ENCODE assay signal across 9 cellular contexts in genomic region chr22:49951986-49952896, GRCh38. TPM values are rescaled to one million over a fixed set of nuclear protein-coding genes. Genes with fewer than 3 reads are reported as not detected.
DNase-seq lines count a peak whose midpoint lies in the region; ATAC-seq and TF ChIP-seq lines count a peak whose summit lies in the region.
"Had no signal": no experiment of that assay in that cellular context is flagged by ENCODE, and none has a peak within 500 bp of the region (broad histone marks: within the 10 kb centered on the region; RNA-seq: fewer than 3 reads in every experiment).

No MANE protein-coding gene starts in this region.

- H3K27me3 ChIP-seq in SK-N-SH (ENCODE audit: insufficient read depth): no peaks in the 10 kb centered on the region
- H3K27me3 ChIP-seq in gastroesophageal sphincter: no peaks in the 10 kb centered on the region
- H3K27me3 ChIP-seq in skeletal muscle satellite cell (ENCODE audit: control insufficient read depth, insufficient read depth, low read length): no peaks in the 10 kb centered on the region

- H3K4me3 ChIP-seq in SK-N-SH (ENCODE audit: low read depth in 2 of 2, low read length in 1 of 2) (no peak overlapping the region), gastroesophageal sphincter (no peak overlapping the region), skeletal muscle satellite cell (ENCODE audit: low read length) (no peak overlapping the region)

- no peaks in the 10 kb centered on the region for H3K79me2 ChIP-seq in SK-N-SH (ENCODE audit: insufficient read depth)

- TF ChIP-seq CTCF in SK-N-SH (IDR thresholded peaks at IDR 0.05): no peak
- no peak for TF ChIP-seq CTCF in gastroesophageal sphincter (IDR thresholded peaks at IDR 0.05)

- H3K4me2 ChIP-seq in SK-N-SH (peak overlapping the region; percentile 55; the same call in 1 of the 2 replicates), skeletal muscle satellite cell (ENCODE audit: low read length) (no peak overlapping the region)

- CTCF ChIA-PET in SK-N-SH (lab: Yijun Ruan, JAX): interaction anchor here (0.9 to 2.1 kb wide), 4 partner anchors 21 to 78 kb away, joined by 3 to 9 read pairs (median 4); no protein-coding TSS in a partner anchor

- H4K20me1 ChIP-seq in SK-N-SH (ENCODE audit: insufficient read depth): no peaks in the 10 kb centered on the region

- no peaks in the 10 kb centered on the region for H3K36me3 Mint-ChIP-seq in stimulated activated effector memory CD8-positive, alpha-beta T cell treated with anti-CD3 and anti-CD28 coated beads, Interleukin-12 subunit alpha, Interleukin-12 subunit beta, amount 100 ng/mL, for 72 hours

- H3K27ac ChIP-seq in SK-N-SH (ENCODE audit: low read depth in 2 of 2, low read length in 1 of 2) (peak overlapping the region in 1 of 2 experiments; percentile 7; a peak in 1 of 4 replicates), gastroesophageal sphincter (peak overlapping the region in 2 of 4 donors; percentile 10 to 70)

- no peak overlapping the region for H3K4me3 Mint-ChIP-seq in stimulated activated effector memory CD8-positive, alpha-beta T cell treated with anti-CD3 and anti-CD28 coated beads, Interleukin-12 subunit alpha, Interleukin-12 subunit beta, amount 100 ng/mL, for 72 hours
- H3K4me3 Mint-ChIP-seq: stimulated activated naive CD8-positive, alpha-beta T cell treated with anti-CD3 and anti-CD28 coated beads, Interleukin-15, amount 100 ng/mL, for 72 hours had no signal

- H3K36me3 ChIP-seq in SK-N-SH (replicated peaks in 1 of 2; ENCODE audit: control insufficient read depth in 1 of 2, insufficient read depth in 2 of 2, low read length in 1 of 2) (no peaks in the 10 kb centered on the region), gastroesophageal sphincter (no peaks in the 10 kb centered on the region), skeletal muscle satellite cell (ENCODE audit: insufficient read depth, low read length) (no peaks in the 10 kb centered on the region)

- DNase-seq in ELF-1 (ENCODE audit: low read depth, low spot score) (peak; percentile 67), SK-N-SH (no peak), SHP77 treated with DMSO at 0.1 percent for 48 hours (lab: John Stamatoyannopoulos, UW) (no peak), NCI-H187 treated with DMSO at 0.1 percent for 48 hours (lab: John Stamatoyannopoulos, UW) (no peak), NCI-H2081 (lab: John Stamatoyannopoulos, UW) (no peak)
- no peak for DNase-seq in stimulated activated effector memory CD8-positive, alpha-beta T cell treated with anti-CD3 and anti-CD28 coated beads, Interleukin-12 subunit alpha, Interleukin-12 subunit beta, amount 100 ng/mL, for 72 hours (ENCODE audit: low spot score in 2 of 2)
- DNase-seq: stimulated activated naive CD8-positive, alpha-beta T cell treated with anti-CD3 and anti-CD28 coated beads, Interleukin-15, amount 100 ng/mL, for 72 hours had no signal

- H3K27ac Mint-ChIP-seq in stimulated activated effector memory CD8-positive, alpha-beta T cell treated with anti-CD3 and anti-CD28 coated beads, Interleukin-12 subunit alpha, Interleukin-12 subunit beta, amount 100 ng/mL, for 72 hours: no peak overlapping the region
- H3K27ac Mint-ChIP-seq: stimulated activated naive CD8-positive, alpha-beta T cell treated with anti-CD3 and anti-CD28 coated beads, Interleukin-15, amount 100 ng/mL, for 72 hours had no signal

- H3K4me1 Mint-ChIP-seq in stimulated activated effector memory CD8-positive, alpha-beta T cell treated with anti-CD3 and anti-CD28 coated beads, Interleukin-12 subunit alpha, Interleukin-12 subunit beta, amount 100 ng/mL, for 72 hours: no peaks in the 10 kb centered on the region

- H3K9me3 Mint-ChIP-seq in stimulated activated effector memory CD8-positive, alpha-beta T cell treated with anti-CD3 and anti-CD28 coated beads, Interleukin-12 subunit alpha, Interleukin-12 subunit beta, amount 100 ng/mL, for 72 hours: no peaks in the 10 kb centered on the region
- H3K9me3 Mint-ChIP-seq: stimulated activated naive CD8-positive, alpha-beta T cell treated with anti-CD3 and anti-CD28 coated beads, Interleukin-15, amount 100 ng/mL, for 72 hours had no signal

- TF ChIP-seq POLR2A in gastroesophageal sphincter (IDR thresholded peaks at IDR 0.05): no peak

- POLR2A ChIA-PET in SK-N-SH (lab: Yijun Ruan, JAX): no interaction called here

- TF ChIP-seq EP300 in SK-N-SH (IDR thresholded peaks at IDR 0.05; ENCODE audit: borderline replicate concordance in 1 of 2, low read depth in 1 of 2, low read length in 1 of 2) (no peak), gastroesophageal sphincter (IDR thresholded peaks at IDR 0.05) (no peak)

- H3F3A ChIP-seq in SK-N-SH (replicated peaks; ENCODE audit: insufficient read depth): no peaks in the 10 kb centered on the region

- no peaks in the 10 kb centered on the region for H3K9me2 ChIP-seq in SK-N-SH

- no peak for TF ChIP-seq RAD21 in SK-N-SH (IDR thresholded peaks at IDR 0.05; ENCODE audit: low read length)

- H3K9ac ChIP-seq in SK-N-SH (peak overlapping the region; percentile 61), skeletal muscle satellite cell (ENCODE audit: low read depth, low read length) (peak overlapping the region; percentile 33)

- no peaks in the 10 kb centered on the region for H3K9me3 ChIP-seq in SK-N-SH
- no peaks in the 10 kb centered on the region for H3K9me3 ChIP-seq in gastroesophageal sphincter
- no peaks in the 10 kb centered on the region for H3K9me3 ChIP-seq in skeletal muscle satellite cell (replicated peaks; ENCODE audit: low read length)

- peak; percentile 10 for ATAC-seq in gastroesophageal sphincter
- no peak for ATAC-seq in stimulated activated effector memory CD8-positive, alpha-beta T cell treated with anti-CD3 and anti-CD28 coated beads, Interleukin-12 subunit alpha, Interleukin-12 subunit beta, amount 100 ng/mL, for 72 hours
- ATAC-seq: stimulated activated naive CD8-positive, alpha-beta T cell treated with anti-CD3 and anti-CD28 coated beads, Interleukin-15, amount 100 ng/mL, for 72 hours had no signal

- peak overlapping the region; percentile 53; the same call in 1 of the 2 replicates for H2AFZ ChIP-seq in SK-N-SH (ENCODE audit: low read depth)

- WGBS in SK-N-SH (ENCODE audit: low lambda C conversion rate): 65% methylated on average over 8 of the region's 24 CpGs
- WGBS in gastroesophageal sphincter (ENCODE audit: low coverage in 1 of 2), 2 donors: no CpG with 5 or more reads among the region's 24 CpGs

- H3K4me1 ChIP-seq in SK-N-SH (ENCODE audit: control insufficient read depth in 1 of 2, insufficient read depth in 2 of 2, low read depth in 1 of 2, low read length in 1 of 2) (peaks cover 13 to 45% of the 10 kb centered on the region in 2 experiments; a peak in 3 of 4 replicates), gastroesophageal sphincter (peaks cover 0 to 39% (median 19%) of the 10 kb centered on the region in 3 donors), skeletal muscle satellite cell (ENCODE audit: control insufficient read depth, insufficient read depth, low read length) (peaks cover 18% of the 10 kb centered on the region)

TF ChIP-seq in SK-N-SH, 30 proteins besides CTCF, POLR2A, EP300 and RAD21:
- TF ChIP-seq RXRA (IDR thresholded peaks at IDR 0.05; ENCODE audit: borderline replicate concordance, low read depth): peak; percentile 24; the same call in 1 of the 2 replicates
- no peak for TF ChIP-seq POLR2AphosphoS5 (IDR thresholded peaks at IDR 0.05; ENCODE audit: low read depth, low read length)
- TF ChIP-seq TEAD4 (IDR thresholded peaks at IDR 0.05; ENCODE audit: borderline replicate concordance, insufficient read depth): peak; percentile 86
- 0 out of 2 replicates have a peak, but pooled peaks have one; percentile 42 for TF ChIP-seq FOSL2 (IDR thresholded peaks at IDR 0.05; ENCODE audit: borderline replicate concordance, low read depth)

RNA-seq across cellular contexts. Expression of gene PIM3, which starts 8.3 kb away (rescaled TPM):
- polyA plus RNA-seq in SK-N-SH (2012; rRNA removed): 9.9 and 15.3 TPM in 2 replicates
- 6.3 and 10.1 TPM in 2 replicates for polyA plus RNA-seq in SK-N-SH (2012; cell fraction: cytosol; rRNA removed)
- 22.4 and 23.7 TPM in 2 replicates for polyA plus RNA-seq in SK-N-SH (2012; cell fraction: nucleus; rRNA removed)
- total RNA-seq in gastroesophageal sphincter: 10 to 100 TPM; 30.0 to 58.3 (median 46.4) TPM
- 18.3 and 25.6 TPM in 2 replicates for total RNA-seq in skeletal muscle satellite cell (2012; rRNA removed)

RNA-seq across cellular contexts. Expression of gene CRELD2, which starts 33.8 kb away (rescaled TPM):
- polyA plus RNA-seq in SK-N-SH (2012; rRNA removed): 92.5 and 113 TPM in 2 replicates
- polyA plus RNA-seq in SK-N-SH (2012; cell fraction: cytosol; rRNA removed): 66.3 and 80.8 TPM in 2 replicates
- 104 and 142 TPM in 2 replicates for polyA plus RNA-seq in SK-N-SH (2012; cell fraction: nucleus; rRNA removed)
- total RNA-seq in gastroesophageal sphincter: 10 to 100 TPM; 21.9 to 36.2 (median 30.9) TPM
- 72.2 and 86.1 TPM in 2 replicates for total RNA-seq in skeletal muscle satellite cell (2012; rRNA removed)

RNA-seq across cellular contexts. Expression of gene ALG12, which starts 34.0 kb away (rescaled TPM):
- 7.5 and 9.9 TPM in 2 replicates for polyA plus RNA-seq in SK-N-SH (2012; rRNA removed)
- 6.0 and 8.3 TPM in 2 replicates for polyA plus RNA-seq in SK-N-SH (2012; cell fraction: cytosol; rRNA removed)
- polyA plus RNA-seq in SK-N-SH (2012; cell fraction: nucleus; rRNA removed): 23.2 and 25.7 TPM in 2 replicates
- 10 to 100 TPM; 18.8 to 30.0 (median 22.6) TPM for total RNA-seq in gastroesophageal sphincter
- total RNA-seq in skeletal muscle satellite cell (2012; rRNA removed): 13.4 and 21.0 TPM in 2 replicates
